ENCODE assay signal across 16 cellular contexts in genomic region chr3:99854899-99855298, GRCh38.
"Had no signal": no experiment of that assay in that cellular context is flagged by ENCODE, and none has a peak within 500 bp of the region (broad histone marks: within the 10 kb centered on the region; RNA-seq: fewer than 3 reads in every experiment).

No MANE protein-coding gene starts in this region.

- H3K4me1 ChIP-seq: thyroid gland had no signal

- FAIRE-seq: kidney had no signal

- H3K4me3 Mint-ChIP-seq: activated naive CD4-positive, alpha-beta T cell treated with anti-CD3 and anti-CD28 coated beads, Interleukin-2, amount 50 U/mL, for 24 hours; activated T-helper 17 cell treated with anti-CD3 and anti-CD28 coated beads, Interleukin-2, amount 50 U/mL, for 72 hours; naive B cell; neural progenitor cell; stimulated activated effector memory CD8-positive, alpha-beta T cell treated with anti-CD3 and anti-CD28 coated beads, Interleukin-12 subunit alpha, Interleukin-12 subunit beta, amount 100 ng/mL, for 72 hours had no signal

- H3K27ac Mint-ChIP-seq: activated naive CD4-positive, alpha-beta T cell treated with anti-CD3 and anti-CD28 coated beads, Interleukin-2, amount 50 U/mL, for 24 hours; activated T-helper 17 cell treated with anti-CD3 and anti-CD28 coated beads, Interleukin-2, amount 50 U/mL, for 72 hours; naive B cell; neural progenitor cell; stimulated activated effector memory CD8-positive, alpha-beta T cell treated with anti-CD3 and anti-CD28 coated beads, Interleukin-12 subunit alpha, Interleukin-12 subunit beta, amount 100 ng/mL, for 72 hours had no signal

- H3K9ac ChIP-seq: neural progenitor cell had no signal

- H3K27me3 ChIP-seq: adrenal gland, left lung, neural progenitor cell, thyroid gland had no signal

- H3K9me3 ChIP-seq: adrenal gland, left lung, thyroid gland had no signal

- H3K4me1 Mint-ChIP-seq: activated T-helper 17 cell treated with anti-CD3 and anti-CD28 coated beads, Interleukin-2, amount 50 U/mL, for 72 hours; neural progenitor cell had no signal

- H3K9me3 Mint-ChIP-seq: activated naive CD4-positive, alpha-beta T cell treated with anti-CD3 and anti-CD28 coated beads, Interleukin-2, amount 50 U/mL, for 24 hours; activated T-helper 17 cell treated with anti-CD3 and anti-CD28 coated beads, Interleukin-2, amount 50 U/mL, for 72 hours; naive B cell; neural progenitor cell; stimulated activated effector memory CD8-positive, alpha-beta T cell treated with anti-CD3 and anti-CD28 coated beads, Interleukin-12 subunit alpha, Interleukin-12 subunit beta, amount 100 ng/mL, for 72 hours had no signal

- ATAC-seq: activated T-helper 17 cell treated with anti-CD3 and anti-CD28 coated beads, Interleukin-2, amount 50 U/mL, for 72 hours; esophagus mucosa; left lung; stimulated activated effector memory CD8-positive, alpha-beta T cell treated with anti-CD3 and anti-CD28 coated beads, Interleukin-12 subunit alpha, Interleukin-12 subunit beta, amount 100 ng/mL, for 72 hours had no signal

- DNase-seq: activated CD4-positive, alpha-beta T cell treated with anti-CD3 and anti-CD28 coated beads, Interleukin-2, amount 50 U/mL, for 48 hours; adrenal gland; hypothalamus; kidney; left lung; mammary epithelial cell; naive B cell; stimulated activated CD4-positive, alpha-beta T cell treated with anti-CD3 and anti-CD28 coated beads, Interleukin-12 subunit alpha, Interleukin-12 subunit beta, amount 100 ng/mL, for 4 hours; stimulated activated CD4-positive, alpha-beta T cell treated with anti-CD3 and anti-CD28 coated beads, Interleukin-2, amount 100 ng/mL, for 24 hours; T1000; thyroid gland had no signal

- H2AFZ ChIP-seq: neural progenitor cell had no signal

- H3K4me2 ChIP-seq: neural progenitor cell had no signal

- H3K36me3 ChIP-seq: adrenal gland, neural progenitor cell had no signal

- H3K36me3 Mint-ChIP-seq: naive B cell, neural progenitor cell had no signal

- H3K4me3 ChIP-seq: adrenal gland, left lung, neural progenitor cell, thyroid gland had no signal

- H3K27ac ChIP-seq: adrenal gland, left lung, neural progenitor cell, thyroid gland had no signal

- H3K27me3 Mint-ChIP-seq: activated naive CD4-positive, alpha-beta T cell treated with anti-CD3 and anti-CD28 coated beads, Interleukin-2, amount 50 U/mL, for 24 hours; activated T-helper 17 cell treated with anti-CD3 and anti-CD28 coated beads, Interleukin-2, amount 50 U/mL, for 72 hours; naive B cell had no signal
